19 cellular contexts compared by ENCODE assay signal in genomic region chr10:4648968-4649367, GRCh38.
DNase-seq lines count a peak whose midpoint lies in the region; ATAC-seq, FAIRE-seq and TF ChIP-seq lines count a peak whose summit lies in the region.
"Had no signal": no experiment of that assay in that cellular context is flagged by ENCODE, and none has a peak within 500 bp of the region (broad histone marks: within the 10 kb centered on the region; RNA-seq: fewer than 3 reads in every experiment).

No MANE protein-coding gene starts in this region.

- H3K36me3 Mint-ChIP-seq in osteocyte (ENCODE audit: unreplicated experiment) = no peaks in the 10 kb centered on the region
- H3K36me3 Mint-ChIP-seq: CD8-positive, alpha-beta T cell had no signal

- ATAC-seq in heart left ventricle (peak in 1 of 4 donors; percentile 16), right cardiac atrium (no peak), heart right ventricle (peak in 2 of 8 donors; percentile 43 to 45), gastroesophageal sphincter (no peak)
- ATAC-seq: A549; CD8-positive, alpha-beta T cell; HepG2 had no signal

- H3K27me3 ChIP-seq in heart left ventricle (no peaks in the 10 kb centered on the region), right cardiac atrium (ENCODE audit: control insufficient read depth, insufficient read depth) (no peaks in the 10 kb centered on the region), heart right ventricle (no peaks in the 10 kb centered on the region), gastroesophageal sphincter (no peaks in the 10 kb centered on the region)
- H3K27me3 ChIP-seq: BLaER1 had no signal

- H3K4me3 Mint-ChIP-seq in osteocyte (ENCODE audit: unreplicated experiment) = no peak overlapping the region
- H3K4me3 Mint-ChIP-seq: CD8-positive, alpha-beta T cell had no signal

- no peak for FAIRE-seq in GM12892 (lab: Jason Lieb, UNC)
- FAIRE-seq: A549, HepG2 had no signal

- H3K4me1 ChIP-seq in heart left ventricle (peaks cover 0 to 47% (median 33%) of the 10 kb centered on the region in 12 donors), right cardiac atrium (ENCODE audit: control insufficient read depth, insufficient read depth, low read length) (peaks cover 2% of the 10 kb centered on the region), heart right ventricle (peaks cover 0 to 51% (median 41%) of the 10 kb centered on the region in 9 donors), gastroesophageal sphincter (peaks cover 5 to 31% (median 7%) of the 10 kb centered on the region in 3 donors)

- H3K4me1 Mint-ChIP-seq in osteocyte (ENCODE audit: unreplicated experiment) = peaks cover 61% of the 10 kb centered on the region

- H3K9me3 ChIP-seq in heart left ventricle (no peaks in the 10 kb centered on the region), right cardiac atrium (ENCODE audit: control insufficient read depth, low read length) (no peaks in the 10 kb centered on the region), heart right ventricle (no peaks in the 10 kb centered on the region), gastroesophageal sphincter (no peaks in the 10 kb centered on the region)
- H3K9me3 ChIP-seq: A549, BLaER1 had no signal

- 73 to 91% (median 86%) methylated on average over 5 of the region's 5 CpGs for WGBS in heart left ventricle, 4 donors
- 87% methylated on average over 5 of the region's 5 CpGs for WGBS in right cardiac atrium
- WGBS in heart right ventricle, 2 donors = 81 to 85% methylated on average over 5 of the region's 5 CpGs
- 73 to 77% methylated on average over 3 to 4 of the region's 5 CpGs for WGBS in gastroesophageal sphincter (ENCODE audit: low coverage in 1 of 2), 2 donors

- no peaks in the 10 kb centered on the region for H3K9me3 Mint-ChIP-seq in osteocyte (ENCODE audit: unreplicated experiment)
- H3K9me3 Mint-ChIP-seq: CD8-positive, alpha-beta T cell had no signal

- DNase-seq in heart left ventricle = no peak
- DNase-seq in right cardiac atrium = no peak
- DNase-seq in heart right ventricle = no peak
- no peak for DNase-seq in osteocyte (ENCODE audit: extremely low spot score, unreplicated experiment)
- no peak for DNase-seq in COLO829 (ENCODE audit: low spot score)
- DNase-seq in GM12892 (ENCODE audit: insufficient read length) = no peak
- DNase-seq: CD8-positive, alpha-beta T cell; DMS79 treated with DMSO at 0.1 percent for 48 hours; MV-4-11; NCI-H1694 treated with DMSO at 0.1 percent for 48 hours; NCI-H2107; NCI-H510A treated with DMSO at 0.1 percent for 48 hours; NCI-H82; RPMI8226 had no signal

- intact Hi-C loops in heart left ventricle (cut with DNase I) = loop anchor here in 2 of 10 donors (10.0 kb wide), 2 partner anchors 124 to 134 kb away; no protein-coding TSS in a partner anchor
- intact Hi-C loops in right cardiac atrium (cut with DNase I) = loop anchor here in 2 of 4 donors (5.0 to 10.0 kb wide), 2 partner anchors 132 to 134 kb away; no protein-coding TSS in a partner anchor
- intact Hi-C loops in heart right ventricle (cut with DNase I) = loop anchor here in 3 of 10 donors (10.0 kb wide), 2 partner anchors 294 to 404 kb away; no protein-coding TSS in a partner anchor

- no peak for TF ChIP-seq EP300 in gastroesophageal sphincter (IDR thresholded peaks at IDR 0.05)

- no peak for TF ChIP-seq CTCF in heart left ventricle (IDR thresholded peaks at IDR 0.05)
- TF ChIP-seq CTCF in heart right ventricle (IDR thresholded peaks at IDR 0.05) = no peak
- no peak for TF ChIP-seq CTCF in osteocyte (IDR thresholded peaks at IDR 0.05)
- no peak for TF ChIP-seq CTCF in gastroesophageal sphincter (IDR thresholded peaks at IDR 0.05)

- H3K36me3 ChIP-seq in heart left ventricle (no peaks in the 10 kb centered on the region), heart right ventricle (no peaks in the 10 kb centered on the region), gastroesophageal sphincter (no peaks in the 10 kb centered on the region)
- H3K36me3 ChIP-seq: BLaER1 had no signal

- H3K27ac Mint-ChIP-seq in osteocyte (ENCODE audit: unreplicated experiment) = peak overlapping the region; percentile 81
- H3K27ac Mint-ChIP-seq: CD8-positive, alpha-beta T cell had no signal

- no peaks in the 10 kb centered on the region for H3K27me3 Mint-ChIP-seq in osteocyte (ENCODE audit: unreplicated experiment)

- TF ChIP-seq POLR2A in heart left ventricle (IDR thresholded peaks at IDR 0.05) (no peak), gastroesophageal sphincter (IDR thresholded peaks at IDR 0.05) (no peak), GM12892 (IDR thresholded peaks at IDR 0.05; ENCODE audit: low read depth, low read length) (no peak)

- H3K4me3 ChIP-seq in heart left ventricle = no peak overlapping the region
- no peak overlapping the region for H3K4me3 ChIP-seq in right cardiac atrium (ENCODE audit: low read length)
- no peak overlapping the region for H3K4me3 ChIP-seq in heart right ventricle
- H3K4me3 ChIP-seq in gastroesophageal sphincter = no peak overlapping the region
- H3K4me3 ChIP-seq: A549, BLaER1 had no signal

- H3K27ac ChIP-seq in heart left ventricle (peak overlapping the region in 9 of 12 donors; percentile 3 to 69 (median 49)), right cardiac atrium (ENCODE audit: low read length) (no peak overlapping the region), heart right ventricle (peak overlapping the region in 7 of 10 donors; percentile 1 to 81 (median 63)), gastroesophageal sphincter (no peak overlapping the region)
- H3K27ac ChIP-seq: A549, BLaER1, KMS-11 had no signal

Comparison
In these comparisons a context has a peak if more than half of its experiments do, and no peak if none do; other contexts are left out.
1. H3K27ac ChIP-seq: peak in heart left ventricle (9 of 12) and heart right ventricle (7 of 10); none in right cardiac atrium (single experiment) and gastroesophageal sphincter (0 of 4).